Comparison of ENCODE assay signal across 30 cellular contexts in the genomic region with DNA sequence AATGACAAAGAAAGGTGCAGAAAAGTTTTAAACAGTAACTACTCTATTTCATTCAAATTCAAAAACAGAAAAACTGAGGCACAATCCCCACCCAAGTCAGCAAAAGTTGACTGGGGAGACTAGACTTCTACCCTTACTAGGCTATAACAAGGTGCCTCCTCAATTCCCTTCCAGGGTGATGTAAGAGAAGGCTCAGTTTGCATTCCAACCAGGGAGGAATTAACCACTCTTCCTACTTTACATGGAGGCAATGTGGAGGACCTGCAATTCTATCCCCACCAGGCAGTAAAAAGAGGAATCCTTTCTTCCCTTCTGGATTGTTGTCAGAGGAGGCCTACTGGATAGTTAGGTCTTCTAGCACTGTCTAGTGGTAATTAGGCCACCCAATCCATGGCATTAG. TPM values are rescaled to one million over a fixed set of nuclear protein-coding genes. Genes with fewer than 3 reads are reported as not detected.
A peak's percentile ranks its signal among the peaks of the same experiment; 100 is the strongest.
DNase-seq lines count a peak whose midpoint lies in the region; ATAC-seq, FAIRE-seq and TF ChIP-seq lines count a peak whose summit lies in the region.
"Had no signal": no experiment of that assay in that cellular context is flagged by ENCODE, and none has a peak within 500 bp of the region (broad histone marks: within the 10 kb centered on the region; RNA-seq: fewer than 3 reads in every experiment).

No MANE protein-coding gene starts in this region.

- no peaks in the 10 kb centered on the region for H3K36me3 ChIP-seq in Caco-2 (ENCODE audit: control insufficient read depth, insufficient read depth, low read length)
- no peaks in the 10 kb centered on the region for H3K36me3 ChIP-seq in OCI-LY3 (replicated peaks; ENCODE audit: low read depth, low read length)
- H3K36me3 ChIP-seq in endothelial cell of umbilical vein (ENCODE audit: control insufficient read depth in 2 of 2, extremely low read depth in 1 of 2, insufficient read depth in 2 of 2, low read length in 2 of 2) = no peaks in the 10 kb centered on the region
- no peaks in the 10 kb centered on the region for H3K36me3 ChIP-seq in neural progenitor cell
- H3K36me3 ChIP-seq: BLaER1 had no signal

- H3K4me1 Mint-ChIP-seq in Caco-2 (ENCODE audit: low read depth, unreplicated experiment) (no peaks in the 10 kb centered on the region), neural progenitor cell (no peaks in the 10 kb centered on the region), endothelial cell (ENCODE audit: unreplicated experiment) (no peaks in the 10 kb centered on the region)
- H3K4me1 Mint-ChIP-seq: CD4-positive, CD25-positive, alpha-beta regulatory T cell had no signal

- H3K4me3 ChIP-seq in Caco-2 (ENCODE audit: low read depth, low read length) (no peak overlapping the region), OCI-LY3 (ENCODE audit: low read length) (no peak overlapping the region), endothelial cell of umbilical vein (replicated peaks in 1 of 3; ENCODE audit: insufficient read depth in 1 of 3, low read depth in 1 of 3, low read length in 3 of 3) (no peak overlapping the region), neural progenitor cell (no peak overlapping the region)
- H3K4me3 ChIP-seq: BLaER1, GM12878, K562, SK-N-MC had no signal

- no peak overlapping the region for H3K9ac ChIP-seq in OCI-LY3 (ENCODE audit: low read length)
- no peak overlapping the region for H3K9ac ChIP-seq in endothelial cell of umbilical vein (replicated peaks; ENCODE audit: extremely low read depth, insufficient read depth, low read length)
- no peak overlapping the region for H3K9ac ChIP-seq in neural progenitor cell
- H3K9ac ChIP-seq: BLaER1 had no signal

- no peak for FAIRE-seq in endothelial cell of umbilical vein (lab: Jason Lieb, UNC)
- FAIRE-seq: GM12878, H54, HTR-8/SVneo, K562 had no signal

- intact Hi-C loops in Caco-2 (cut with micrococcal nuclease; ENCODE audit: unreplicated experiment) = loop anchor here (2.0 to 10.0 kb wide), 3 partner anchors 151 to 411 kb away; no protein-coding TSS in a partner anchor
- intact Hi-C loops in endothelial cell of umbilical vein (cut with micrococcal nuclease) = no loop called here

- no peak for TF ChIP-seq CTCF in Caco-2 (IDR thresholded peaks at IDR 0.05; ENCODE audit: insufficient read depth in 1 of 2, low read depth in 1 of 2, low read length in 1 of 2, severe bottlenecking in 1 of 2, unreplicated experiment in 1 of 2)
- TF ChIP-seq CTCF in OCI-LY3 (IDR thresholded peaks at IDR 0.05; ENCODE audit: low read depth, low read length) = no peak
- no peak for TF ChIP-seq CTCF in endothelial cell of umbilical vein (IDR thresholded peaks at IDR 0.05; ENCODE audit: extremely low read depth in 1 of 2, insufficient read depth in 1 of 2, low read depth in 1 of 2, low read length in 2 of 2)
- no peak for TF ChIP-seq CTCF in neural progenitor cell (IDR thresholded peaks at IDR 0.05)
- TF ChIP-seq CTCF in endothelial cell (IDR thresholded peaks at IDR 0.05; ENCODE audit: unreplicated experiment) = no peak

- no peak for TF ChIP-seq POLR2A in endothelial cell of umbilical vein (IDR thresholded peaks at IDR 0.05; ENCODE audit: low read depth, low read length)

- H3K27ac Mint-ChIP-seq in Caco-2 (ENCODE audit: unreplicated experiment) (peak overlapping the region; percentile 47), neural progenitor cell (no peak overlapping the region), endothelial cell (ENCODE audit: unreplicated experiment) (no peak overlapping the region)
- H3K27ac Mint-ChIP-seq: CD4-positive, CD25-positive, alpha-beta regulatory T cell had no signal

- H3K4me2 ChIP-seq in OCI-LY3 (ENCODE audit: low read length) (no peak overlapping the region), endothelial cell of umbilical vein (ENCODE audit: insufficient read depth, low read length) (no peak overlapping the region), neural progenitor cell (no peak overlapping the region)
- H3K4me2 ChIP-seq: BLaER1 had no signal

- CTCF ChIA-PET in Caco-2 (lab: Charles Lee) (no interaction called here), endothelial cell of umbilical vein (lab: Charles Lee) (interaction anchor here (0.7 to 1.3 kb wide), 3 partner anchors 10 to 411 kb away, joined by 3 to 5 read pairs (median 3); no protein-coding TSS in a partner anchor)

- no peak overlapping the region for H3K27ac ChIP-seq in OCI-LY3 (ENCODE audit: low read length)
- H3K27ac ChIP-seq in endothelial cell of umbilical vein (ENCODE audit: insufficient read depth, low read depth, low read length) = no peak overlapping the region
- H3K27ac ChIP-seq in neural progenitor cell = no peak overlapping the region
- H3K27ac ChIP-seq: BLaER1, RWPE1, SK-N-MC had no signal

- peaks cover 3% of the 10 kb centered on the region for H3K27me3 Mint-ChIP-seq in Caco-2 (ENCODE audit: insufficient read depth, unreplicated experiment)
- H3K27me3 Mint-ChIP-seq in neural progenitor cell (ENCODE audit: insufficient read depth, low read depth) = no peaks in the 10 kb centered on the region
- no peaks in the 10 kb centered on the region for H3K27me3 Mint-ChIP-seq in endothelial cell (ENCODE audit: unreplicated experiment)
- H3K27me3 Mint-ChIP-seq: CD4-positive, CD25-positive, alpha-beta regulatory T cell had no signal

- POLR2A ChIA-PET in Caco-2 (lab: Charles Lee) = no interaction called here
- POLR2A ChIA-PET in endothelial cell of umbilical vein (lab: Charles Lee) = no interaction called here

- H3K9me3 ChIP-seq in Caco-2 (peaks cover 2% of the 10 kb centered on the region; the same call in 1 of the 2 replicates), OCI-LY3 (ENCODE audit: insufficient read depth, low read length) (no peaks in the 10 kb centered on the region), endothelial cell of umbilical vein (replicated peaks; ENCODE audit: control insufficient read depth, insufficient read depth, low read length) (no peaks in the 10 kb centered on the region), neural progenitor cell (ENCODE audit: low read depth) (no peaks in the 10 kb centered on the region)
- H3K9me3 ChIP-seq: BLaER1 had no signal

- H3K79me2 ChIP-seq in OCI-LY3 (ENCODE audit: low read length) = no peaks in the 10 kb centered on the region
- H3K79me2 ChIP-seq in endothelial cell of umbilical vein (ENCODE audit: control insufficient read depth, insufficient read depth, low read length) = no peaks in the 10 kb centered on the region
- no peaks in the 10 kb centered on the region for H3K79me2 ChIP-seq in neural progenitor cell (ENCODE audit: low read depth)

- H3K4me1 ChIP-seq in Caco-2 (no peaks in the 10 kb centered on the region), OCI-LY3 (ENCODE audit: low read length) (no peaks in the 10 kb centered on the region), endothelial cell of umbilical vein (ENCODE audit: control insufficient read depth, extremely low read depth, insufficient read depth, low read length) (no peaks in the 10 kb centered on the region), neural progenitor cell (no peaks in the 10 kb centered on the region)
- H3K4me1 ChIP-seq: BLaER1 had no signal

- no peaks in the 10 kb centered on the region for H3F3A ChIP-seq in neural progenitor cell (ENCODE audit: low read depth)

- H3K9me3 Mint-ChIP-seq in Caco-2 (ENCODE audit: unreplicated experiment) = no peaks in the 10 kb centered on the region
- H3K9me3 Mint-ChIP-seq in neural progenitor cell = peaks cover 2% of the 10 kb centered on the region
- H3K9me3 Mint-ChIP-seq in endothelial cell (ENCODE audit: unreplicated experiment) = no peaks in the 10 kb centered on the region

- ATAC-seq in HG02642 (IDR thresholded peaks at IDR 0.05; ENCODE audit: poor library complexity, unreplicated experiment) (no peak), GM19467 (IDR thresholded peaks at IDR 0.05; ENCODE audit: unreplicated experiment) (no peak)
- ATAC-seq: GM12878, K562, Panc1 had no signal

- H3K4me3 Mint-ChIP-seq in Caco-2 (ENCODE audit: unreplicated experiment) = no peak overlapping the region
- H3K4me3 Mint-ChIP-seq in neural progenitor cell = no peak overlapping the region
- H3K4me3 Mint-ChIP-seq in endothelial cell (ENCODE audit: unreplicated experiment) = no peak overlapping the region
- H3K4me3 Mint-ChIP-seq: CD4-positive, CD25-positive, alpha-beta regulatory T cell had no signal

- BruUV-seq in Caco-2 (replicated peaks; lab: Mats Ljungman, UMichigan) = no TSS peak
- no TSS peak for BruUV-seq in endothelial cell of umbilical vein (replicated peaks; lab: Mats Ljungman, UMichigan)

- H3K27me3 ChIP-seq in Caco-2 (replicated peaks; ENCODE audit: control insufficient read depth, insufficient read depth, low read length) (no peaks in the 10 kb centered on the region), OCI-LY3 (ENCODE audit: low read depth, low read length) (no peaks in the 10 kb centered on the region), endothelial cell of umbilical vein (ENCODE audit: control insufficient read depth in 2 of 2, insufficient read depth in 2 of 2, low read length in 2 of 2) (no peaks in the 10 kb centered on the region), neural progenitor cell (no peaks in the 10 kb centered on the region)
- H3K27me3 ChIP-seq: BLaER1 had no signal

- dilution Hi-C loops in endothelial cell of umbilical vein (cut with MboI; ENCODE audit: extremely low pct_ligation_motif_present, low sequenced_read_pairs) = no loop called here

- H3K9me1 ChIP-seq in endothelial cell of umbilical vein (replicated peaks; ENCODE audit: control insufficient read depth, extremely low read depth, insufficient read depth, low read length) = no peaks in the 10 kb centered on the region

- H3K36me3 Mint-ChIP-seq in Caco-2 (ENCODE audit: insufficient read depth, unreplicated experiment) = no peaks in the 10 kb centered on the region
- no peaks in the 10 kb centered on the region for H3K36me3 Mint-ChIP-seq in neural progenitor cell
- no peaks in the 10 kb centered on the region for H3K36me3 Mint-ChIP-seq in endothelial cell (ENCODE audit: low read depth, unreplicated experiment)
- H3K36me3 Mint-ChIP-seq: CD4-positive, CD25-positive, alpha-beta regulatory T cell had no signal

- H2AFZ ChIP-seq in OCI-LY3 (ENCODE audit: low read depth, low read length) = 0 out of 2 replicates have a peak overlapping the region, but pooled peaks have one; percentile 18
- peak overlapping the region; percentile 23 for H2AFZ ChIP-seq in endothelial cell of umbilical vein (ENCODE audit: low read depth, low read length)
- H2AFZ ChIP-seq in neural progenitor cell (replicated peaks) = peak overlapping the region; percentile 38

- DNase-seq in Caco-2 = no peak
- DNase-seq in endothelial cell of umbilical vein (ENCODE audit: low read depth, low spot score) = no peak
- DNase-seq in neural progenitor cell (ENCODE audit: low spot score) = peak; percentile 6
- DNase-seq in endothelial cell (ENCODE audit: low spot score) = no peak
- DNase-seq: CD4-positive, CD25-positive, alpha-beta regulatory T cell; DMS79; EL; GDM1; Kasumi-1; NCI-H1092 treated with DMSO at 0.1 percent for 48 hours; NCI-H1436; NCI-H187; NCI-H446; NCI-H524 treated with DMSO at 0.1 percent for 48 hours; NCI-H82; SHP77 treated with DMSO at 0.1 percent for 48 hours had no signal

- H4K20me1 ChIP-seq in OCI-LY3 (ENCODE audit: insufficient read depth, low read length) (no peaks in the 10 kb centered on the region), endothelial cell of umbilical vein (replicated peaks; ENCODE audit: control insufficient read depth, extremely low read depth, insufficient read depth, low read length) (no peaks in the 10 kb centered on the region), neural progenitor cell (ENCODE audit: low read depth) (no peaks in the 10 kb centered on the region)
- H4K20me1 ChIP-seq: BLaER1 had no signal

RNA-seq across cellular contexts. Expression of a gene that starts 26.1 kb away (rescaled TPM):
- total RNA-seq in Caco-2 (2022) (not detected in 2 replicates), endothelial cell of umbilical vein (not detected in 2 replicates), neural progenitor cell (ENCODE audit: low replicate concordance) (not detected in 2 replicates), endothelial cell (ENCODE audit: unreplicated experiment) (not detected)
- not detected in 2 replicates for polyA plus RNA-seq in endothelial cell of umbilical vein
- polyA plus RNA-seq in endothelial cell of umbilical vein (2011; cell fraction: cytosol; rRNA removed) = not detected in 2 replicates
- not detected in 2 replicates for polyA plus RNA-seq in endothelial cell of umbilical vein (2011; cell fraction: nucleus; rRNA removed)
- polyA plus RNA-seq in endothelial cell of umbilical vein (2012) = not detected in 2 replicates
- polyA minus RNA-seq in endothelial cell of umbilical vein = 0.13 TPM in 1 of 2 replicates, not detected in the other
- not detected for polyA minus RNA-seq in endothelial cell of umbilical vein (2011; cell fraction: cytosol; rRNA and poly(A)+ RNA removed)
- polyA minus RNA-seq in endothelial cell of umbilical vein (2011; cell fraction: nucleus; rRNA and poly(A)+ RNA removed) = not detected in 2 replicates
- total RNA-seq: A172; CD4-positive, CD25-positive, alpha-beta regulatory T cell; GM12878; K562; M059J; OCI-LY7 had no signal
- polyA plus RNA-seq: CD4-positive, CD25-positive, alpha-beta regulatory T cell; GM12878; K562 had no signal
